Comparison of ENCODE assay signal across 1 cellular context in the genomic region with DNA sequence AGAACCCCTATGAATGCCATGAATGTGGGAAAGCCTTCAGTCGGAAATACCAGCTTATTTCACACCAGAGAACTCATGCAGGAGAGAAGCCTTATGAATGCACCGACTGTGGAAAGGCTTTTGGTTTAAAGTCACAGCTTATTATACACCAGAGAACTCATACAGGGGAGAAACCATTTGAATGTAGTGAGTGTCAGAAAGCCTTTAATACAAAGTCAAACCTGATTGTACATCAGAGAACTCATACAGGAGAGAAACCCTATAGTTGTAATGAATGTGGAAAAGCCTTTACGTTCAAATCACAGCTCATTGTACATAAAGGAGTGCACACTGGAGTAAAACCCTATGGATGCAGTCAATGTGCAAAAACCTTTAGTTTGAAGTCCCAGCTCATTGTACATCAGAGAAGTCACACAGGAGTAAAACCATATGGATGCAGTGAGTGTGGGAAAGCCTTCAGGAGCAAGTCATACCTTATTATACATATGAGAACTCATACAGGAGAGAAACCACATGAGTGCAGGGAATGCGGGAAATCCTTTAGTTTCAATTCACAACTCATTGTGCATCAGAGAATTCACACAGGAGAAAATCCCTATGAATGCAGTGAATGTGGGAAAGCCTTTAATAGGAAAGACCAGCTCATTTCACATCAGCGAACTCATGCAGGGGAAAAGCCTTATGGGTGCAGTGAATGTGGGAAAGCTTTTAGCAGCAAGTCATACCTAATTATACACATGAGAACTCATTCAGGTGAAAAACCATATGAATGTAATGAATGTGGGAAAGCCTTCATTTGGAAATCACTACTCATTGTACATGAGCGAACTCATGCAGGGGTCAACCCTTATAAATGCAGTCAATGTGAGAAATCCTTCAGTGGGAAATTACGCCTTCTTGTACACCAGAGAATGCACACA.
A peak's percentile ranks its signal among the peaks of the same experiment; 100 is the strongest.
TF ChIP-seq lines count a peak whose summit lies in the region.

No MANE protein-coding gene starts in this region.

TF ChIP-seq in HepG2, 621 proteins besides CTCF, POLR2A, EP300 and RAD21:
- 0 out of 2 replicates have a peak, but pooled peaks have one; percentile 79 for TF ChIP-seq SETDB1 (CRISPR knock-in tag; IDR thresholded peaks at IDR 0.05; ENCODE audit: borderline replicate concordance)
- TF ChIP-seq, protein P1, sequence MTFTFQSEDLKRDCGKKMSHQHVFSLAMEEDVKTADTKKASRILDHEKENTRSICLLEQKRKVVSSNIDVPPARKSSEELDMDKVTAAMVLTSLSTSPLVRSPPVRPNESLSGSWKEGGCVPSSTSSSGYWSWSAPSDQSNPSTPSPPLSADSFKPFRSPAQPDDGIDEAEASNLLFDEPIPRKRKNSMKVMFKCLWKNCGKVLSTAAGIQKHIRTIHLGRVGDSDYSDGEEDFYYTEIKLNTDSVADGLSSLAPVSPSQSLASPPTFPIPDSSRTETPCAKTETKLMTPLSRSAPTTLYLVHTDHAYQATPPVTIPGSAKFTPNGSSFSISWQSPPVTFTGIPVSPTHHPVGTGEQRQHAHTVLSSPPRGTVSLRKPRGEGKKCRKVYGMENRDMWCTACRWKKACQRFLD (CRISPR knock-in tag; IDR thresholded peaks at IDR 0.05; ENCODE audit: borderline replicate concordance), result no peak
- TF ChIP-seq XRCC5 (optimal IDR thresholded peaks at IDR 0.05; ENCODE audit: low read length), result no peak
- TF ChIP-seq SIX1 (CRISPR knock-in tag; IDR thresholded peaks at IDR 0.05; ENCODE audit: borderline replicate concordance), result no peak
- TF ChIP-seq ZNF883 (CRISPR knock-in tag; IDR thresholded peaks at IDR 0.05; ENCODE audit: not compliant biosample characterization), result no peak
- TF ChIP-seq ZNF329 (CRISPR knock-in tag; IDR thresholded peaks at IDR 0.05; ENCODE audit: low read depth), result no peak
- TF ChIP-seq MTA1 (CRISPR knock-in tag; IDR thresholded peaks at IDR 0.05; ENCODE audit: borderline replicate concordance), result no peak
- TF ChIP-seq ZNF333 (CRISPR knock-in tag; IDR thresholded peaks at IDR 0.05; ENCODE audit: borderline replicate concordance), result no peak
- peak; percentile 100 for TF ChIP-seq ZNF274 (CRISPR knock-in tag; IDR thresholded peaks at IDR 0.05)
- TF ChIP-seq, protein P2, sequence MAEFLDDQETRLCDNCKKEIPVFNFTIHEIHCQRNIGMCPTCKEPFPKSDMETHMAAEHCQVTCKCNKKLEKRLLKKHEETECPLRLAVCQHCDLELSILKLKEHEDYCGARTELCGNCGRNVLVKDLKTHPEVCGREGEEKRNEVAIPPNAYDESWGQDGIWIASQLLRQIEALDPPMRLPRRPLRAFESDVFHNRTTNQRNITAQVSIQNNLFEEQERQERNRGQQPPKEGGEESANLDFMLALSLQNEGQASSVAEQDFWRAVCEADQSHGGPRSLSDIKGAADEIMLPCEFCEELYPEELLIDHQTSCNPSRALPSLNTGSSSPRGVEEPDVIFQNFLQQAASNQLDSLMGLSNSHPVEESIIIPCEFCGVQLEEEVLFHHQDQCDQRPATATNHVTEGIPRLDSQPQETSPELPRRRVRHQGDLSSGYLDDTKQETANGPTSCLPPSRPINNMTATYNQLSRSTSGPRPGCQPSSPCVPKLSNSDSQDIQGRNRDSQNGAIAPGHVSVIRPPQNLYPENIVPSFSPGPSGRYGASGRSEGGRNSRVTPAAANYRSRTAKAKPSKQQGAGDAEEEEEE (CRISPR knock-in tag; IDR thresholded peaks at IDR 0.05; ENCODE audit: borderline replicate concordance), result no peak
- TF ChIP-seq ETV5 (CRISPR knock-in tag; IDR thresholded peaks at IDR 0.05; ENCODE audit: borderline replicate concordance), result no peak
- no peak for TF ChIP-seq SKIL (CRISPR knock-in tag; IDR thresholded peaks at IDR 0.05; ENCODE audit: borderline replicate concordance)
- TF ChIP-seq ZNF280D (CRISPR knock-in tag; IDR thresholded peaks at IDR 0.05), result peak; percentile 57; the same call in 1 of the 2 replicates
- TF ChIP-seq THAP9 (CRISPR knock-in tag; IDR thresholded peaks at IDR 0.05; ENCODE audit: borderline replicate concordance), result no peak
- TF ChIP-seq, protein P3, sequence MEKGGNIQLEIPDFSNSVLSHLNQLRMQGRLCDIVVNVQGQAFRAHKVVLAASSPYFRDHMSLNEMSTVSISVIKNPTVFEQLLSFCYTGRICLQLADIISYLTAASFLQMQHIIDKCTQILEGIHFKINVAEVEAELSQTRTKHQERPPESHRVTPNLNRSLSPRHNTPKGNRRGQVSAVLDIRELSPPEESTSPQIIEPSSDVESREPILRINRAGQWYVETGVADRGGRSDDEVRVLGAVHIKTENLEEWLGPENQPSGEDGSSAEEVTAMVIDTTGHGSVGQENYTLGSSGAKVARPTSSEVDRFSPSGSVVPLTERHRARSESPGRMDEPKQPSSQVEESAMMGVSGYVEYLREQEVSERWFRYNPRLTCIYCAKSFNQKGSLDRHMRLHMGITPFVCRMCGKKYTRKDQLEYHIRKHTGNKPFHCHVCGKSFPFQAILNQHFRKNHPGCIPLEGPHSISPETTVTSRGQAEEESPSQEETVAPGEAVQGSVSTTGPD (CRISPR knock-in tag; IDR thresholded peaks at IDR 0.05), result no peak
- no peak for TF ChIP-seq U2AF1 (optimal IDR thresholded peaks at IDR 0.05; ENCODE audit: low read depth, low read length)
- TF ChIP-seq, protein P4, sequence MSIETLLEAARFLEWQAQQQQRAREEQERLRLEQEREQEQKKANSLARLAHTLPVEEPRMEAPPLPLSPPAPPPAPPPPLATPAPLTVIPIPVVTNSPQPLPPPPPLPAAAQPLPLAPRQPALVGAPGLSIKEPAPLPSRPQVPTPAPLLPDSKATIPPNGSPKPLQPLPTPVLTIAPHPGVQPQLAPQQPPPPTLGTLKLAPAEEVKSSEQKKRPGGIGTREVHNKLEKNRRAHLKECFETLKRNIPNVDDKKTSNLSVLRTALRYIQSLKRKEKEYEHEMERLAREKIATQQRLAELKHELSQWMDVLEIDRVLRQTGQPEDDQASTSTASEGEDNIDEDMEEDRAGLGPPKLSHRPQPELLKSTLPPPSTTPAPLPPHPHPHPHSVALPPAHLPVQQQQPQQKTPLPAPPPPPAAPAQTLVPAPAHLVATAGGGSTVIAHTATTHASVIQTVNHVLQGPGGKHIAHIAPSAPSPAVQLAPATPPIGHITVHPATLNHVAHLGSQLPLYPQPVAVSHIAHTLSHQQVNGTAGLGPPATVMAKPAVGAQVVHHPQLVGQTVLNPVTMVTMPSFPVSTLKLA (IDR thresholded peaks at IDR 0.05), result no peak
- no peak for TF ChIP-seq MYNN (CRISPR knock-in tag; IDR thresholded peaks at IDR 0.05; ENCODE audit: low read depth)
- TF ChIP-seq BRCA1 (CRISPR knock-in tag; IDR thresholded peaks at IDR 0.05), result no peak
- no peak for TF ChIP-seq REXO4 (CRISPR knock-in tag; IDR thresholded peaks at IDR 0.05; ENCODE audit: borderline replicate concordance)
- no peak for TF ChIP-seq ZNF605 (CRISPR knock-in tag; IDR thresholded peaks at IDR 0.05)
